27 cellular contexts compared by ENCODE assay signal in genomic region chr4:140833280-140833679, GRCh38.
"Had no signal": no experiment of that assay in that cellular context is flagged by ENCODE, and none has a peak within 500 bp of the region (broad histone marks: within the 10 kb centered on the region; RNA-seq: fewer than 3 reads in every experiment).

No MANE protein-coding gene starts in this region.

- H3K4me3 Mint-ChIP-seq: mesothelial cell of epicardium; naive B cell; natural killer cell; nephron progenitor cell; neural progenitor cell; stimulated activated naive B cell treated with anti-CD40 and anti-IgM and Interleukin-4, amounts not matched to agents 10 μg/mL and 1 μg/mL and 100 μg/mL, for 72 hours had no signal

- H3K27me3 Mint-ChIP-seq: naive B cell; progenitor cell of endocrine pancreas; stimulated activated naive B cell treated with anti-CD40 and anti-IgM and Interleukin-4, amounts not matched to agents 10 μg/mL and 1 μg/mL and 100 μg/mL, for 72 hours had no signal

- H3K9me3 ChIP-seq: ovary, right atrium auricular region, right lobe of liver, stomach, testis, tibial artery, uterus had no signal

- H3K36me3 Mint-ChIP-seq: mesothelial cell of epicardium, natural killer cell, neural progenitor cell had no signal

- H3K27ac ChIP-seq: neural progenitor cell, ovary, right atrium auricular region, right lobe of liver, stomach, testis, tibial artery, uterus had no signal

- H3K9me3 Mint-ChIP-seq: mesothelial cell of epicardium, natural killer cell, nephron progenitor cell, neural progenitor cell had no signal

- H3K4me1 Mint-ChIP-seq: natural killer cell, nephron progenitor cell had no signal

- H3K27ac Mint-ChIP-seq: mesothelial cell of epicardium; natural killer cell; nephron progenitor cell; neural progenitor cell; progenitor cell of endocrine pancreas; stimulated activated naive B cell treated with anti-CD40 and anti-IgM and Interleukin-4, amounts not matched to agents 10 μg/mL and 1 μg/mL and 100 μg/mL, for 72 hours had no signal

- H3K4me3 ChIP-seq: neural progenitor cell, ovary, right atrium auricular region, right lobe of liver, smooth muscle cell, stomach, testis, tibial artery, uterus had no signal

- ATAC-seq: left cardiac atrium; left lobe of liver; natural killer cell; right lobe of liver; stimulated activated naive B cell treated with anti-CD40 and anti-IgM and Interleukin-4, amounts not matched to agents 10 μg/mL and 1 μg/mL and 100 μg/mL, for 72 hours; stimulated activated naive CD8-positive, alpha-beta T cell treated with anti-CD3 and anti-CD28 coated beads, Interleukin-15, Interleukin-2, amounts not matched to agents 100 U/mL and 50 U/mL, for 24 hours had no signal

- DNase-seq: head of caudate nucleus; hippocampal formation; kidney glomerular epithelial cell; left cardiac atrium; mesendoderm; naive B cell; natural killer cell; nephron progenitor cell; ovary; right lobe of liver; stimulated activated CD4-positive, alpha-beta T cell treated with anti-CD3 and anti-CD28 coated beads, Interleukin-1b, Interleukin-23, amount 100 ng/mL, for 48 hours; stimulated activated CD4-positive, alpha-beta T cell treated with anti-CD3 and anti-CD28 coated beads, Interleukin-2, amount 100 ng/mL, for 48 hours; stimulated activated CD4-positive, alpha-beta T cell treated with anti-CD3 and anti-CD28 coated beads, Interleukin-4, amount 100 ng/mL, for 4 hours; stimulated activated CD8-positive, alpha-beta memory T cell treated with anti-CD3 and anti-CD28 coated beads, Interleukin-4, amount 100 ng/mL, for 48 hours; stimulated activated naive B cell treated with anti-CD40 and anti-IgM and Interleukin-4, amounts not matched to agents 10 μg/mL and 1 μg/mL and 100 μg/mL, for 72 hours; stimulated activated naive CD8-positive, alpha-beta T cell treated with anti-CD3 and anti-CD28 coated beads, Interleukin-15, Interleukin-2, amounts not matched to agents 100 U/mL and 50 U/mL, for 24 hours; stomach; testis; tibial artery; trophoblast cell; uterus had no signal

- H3K36me3 ChIP-seq: neural progenitor cell, ovary, right atrium auricular region, right lobe of liver, stomach, tibial artery, uterus had no signal

- H3K27me3 ChIP-seq: neural progenitor cell, ovary, right atrium auricular region, right lobe of liver, stomach, testis, tibial artery, uterus had no signal

- H3K4me1 ChIP-seq: right atrium auricular region, right lobe of liver, testis, tibial artery, uterus had no signal
